In genomic region chr16:28301154-28301553, GRCh38 we compare ENCODE assay signal across 21 cellular contexts. TPM values are rescaled to one million over a fixed set of nuclear protein-coding genes. Genes with fewer than 3 reads are reported as not detected.
"Had no signal": no experiment of that assay in that cellular context is flagged by ENCODE, and none has a peak within 500 bp of the region (broad histone marks: within the 10 kb centered on the region; RNA-seq: fewer than 3 reads in every experiment).

No MANE protein-coding gene starts in this region.

- H3K27ac ChIP-seq: ascending aorta, breast epithelium, transverse colon, vagina had no signal

- FAIRE-seq: islet of Langerhans, small intestine had no signal

- DNase-seq: activated CD4-positive, alpha-beta T cell treated with anti-CD3 and anti-CD28 coated beads, Interleukin-2, amount 10 ng/mL, durations not matched to agents 24 days and 14 days; activated CD4-positive, CD25-positive, alpha-beta regulatory T cell; activated CD8-positive, alpha-beta memory T cell treated with anti-CD3 and anti-CD28 coated beads, Interleukin-2, amount 50 U/mL, for 48 hours; activated naive CD4-positive, alpha-beta T cell treated with Interleukin-2 at 50 U/mL for 16 hours; activated naive CD8-positive, alpha-beta T cell treated with anti-CD3 and anti-CD28 coated beads, Interleukin-2, amount 50 U/mL, for 24 hours; dermis blood vessel endothelial cell; effector memory CD8-positive, alpha-beta T cell; foreskin melanocyte; head of caudate nucleus; mammary epithelial cell; small intestine; stimulated activated CD4-positive, alpha-beta T cell treated with anti-CD3 and anti-CD28 coated beads, Interleukin-4, amount 100 ng/mL, for 24 hours; stimulated activated naive CD4-positive, alpha-beta T cell treated with Interleukin-2 at 50 U/mL for 16 hours; transverse colon had no signal

- ATAC-seq: activated naive CD8-positive, alpha-beta T cell treated with anti-CD3 and anti-CD28 coated beads, Interleukin-2, amount 50 U/mL, for 24 hours; effector memory CD8-positive, alpha-beta T cell had no signal

- H3K27ac Mint-ChIP-seq: activated CD4-positive, alpha-beta T cell treated with anti-CD3 and anti-CD28 coated beads, Interleukin-2, amount 10 ng/mL, durations not matched to agents 24 days and 14 days; activated naive CD8-positive, alpha-beta T cell treated with anti-CD3 and anti-CD28 coated beads, Interleukin-2, amount 50 U/mL, for 24 hours; activated T-helper 1 cell treated with anti-CD3 and anti-CD28 coated beads, Interleukin-12 subunit alpha, Interleukin-12 subunit beta, Interleukin-2, Interleukin-4 antibody, amounts not matched to agents 30 ng/mL and 10 ng/mL and 1 ng/mL, durations not matched to agents 14 hours and 24 hours and 36 hours; nephron had no signal

- H3K9me3 Mint-ChIP-seq: activated CD4-positive, alpha-beta T cell treated with anti-CD3 and anti-CD28 coated beads, Interleukin-2, amount 10 ng/mL, durations not matched to agents 24 days and 14 days; activated naive CD8-positive, alpha-beta T cell treated with anti-CD3 and anti-CD28 coated beads, Interleukin-2, amount 50 U/mL, for 24 hours; activated T-helper 1 cell treated with anti-CD3 and anti-CD28 coated beads, Interleukin-12 subunit alpha, Interleukin-12 subunit beta, Interleukin-2, Interleukin-4 antibody, amounts not matched to agents 30 ng/mL and 10 ng/mL and 1 ng/mL, durations not matched to agents 14 hours and 24 hours and 36 hours; effector memory CD8-positive, alpha-beta T cell; nephron had no signal

- H3K9me3 ChIP-seq: ascending aorta, breast epithelium, transverse colon, vagina had no signal

- H3K4me3 ChIP-seq: ascending aorta, breast epithelium, transverse colon, vagina had no signal

- H3K4me1 Mint-ChIP-seq: nephron had no signal

- H3K27me3 ChIP-seq: ascending aorta, breast epithelium, transverse colon, vagina had no signal

- H3K4me3 Mint-ChIP-seq: activated CD4-positive, alpha-beta T cell treated with anti-CD3 and anti-CD28 coated beads, Interleukin-2, amount 10 ng/mL, durations not matched to agents 24 days and 14 days; activated naive CD8-positive, alpha-beta T cell treated with anti-CD3 and anti-CD28 coated beads, Interleukin-2, amount 50 U/mL, for 24 hours; activated T-helper 1 cell treated with anti-CD3 and anti-CD28 coated beads, Interleukin-12 subunit alpha, Interleukin-12 subunit beta, Interleukin-2, Interleukin-4 antibody, amounts not matched to agents 30 ng/mL and 10 ng/mL and 1 ng/mL, durations not matched to agents 14 hours and 24 hours and 36 hours; nephron had no signal

- H3K36me3 ChIP-seq: ascending aorta, breast epithelium, transverse colon, vagina had no signal

- H3K27me3 Mint-ChIP-seq: activated naive CD8-positive, alpha-beta T cell treated with anti-CD3 and anti-CD28 coated beads, Interleukin-2, amount 50 U/mL, for 24 hours; effector memory CD8-positive, alpha-beta T cell had no signal

- H3K4me1 ChIP-seq: ascending aorta, breast epithelium, transverse colon, vagina had no signal

RNA-seq across cellular contexts. Expression of gene SBK1, which starts 8.8 kb away (rescaled TPM):
- total RNA-seq: ascending aorta had no signal
- polyA plus RNA-seq: fibroblast of lung had no signal
